ENCODE assay signal across 13 cellular contexts in the genomic region with DNA sequence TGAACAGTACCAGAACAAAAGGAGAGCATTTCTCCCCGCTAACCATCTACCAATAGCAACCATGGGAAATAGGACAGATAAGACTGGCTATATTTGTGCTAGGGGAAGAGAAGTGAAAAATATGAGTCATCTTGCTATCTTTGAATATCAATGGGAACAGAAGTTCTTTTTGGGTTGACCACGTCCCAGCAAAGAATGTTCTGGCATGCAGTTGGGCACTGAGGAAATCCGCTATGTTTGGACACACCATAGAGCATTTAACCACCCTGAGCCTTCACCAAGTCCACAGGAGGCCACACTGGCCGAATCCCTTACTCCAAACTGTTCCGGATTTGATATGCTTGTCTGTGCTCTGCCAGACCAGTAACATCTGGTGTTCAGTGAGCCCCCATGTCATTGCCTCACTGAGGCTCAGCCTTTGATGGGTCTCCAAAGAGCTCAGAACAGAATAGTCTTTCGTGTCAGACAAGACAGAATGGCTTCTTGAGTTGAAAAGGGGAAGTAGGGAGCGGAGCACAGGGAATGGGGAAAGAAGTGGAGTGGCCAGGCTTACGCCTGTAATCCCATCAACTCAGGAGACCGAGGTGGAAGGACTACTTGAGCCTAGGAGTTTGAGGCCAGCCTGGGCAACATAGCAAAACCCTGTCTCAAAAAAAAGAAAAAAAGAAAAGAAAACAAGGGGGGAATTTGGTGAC.
DNase-seq lines count a peak whose midpoint lies in the region; ATAC-seq and TF ChIP-seq lines count a peak whose summit lies in the region.
"Had no signal": no experiment of that assay in that cellular context is flagged by ENCODE, and none has a peak within 500 bp of the region (broad histone marks: within the 10 kb centered on the region; RNA-seq: fewer than 3 reads in every experiment).

No MANE protein-coding gene starts in this region.

- no peak for ATAC-seq in GM18867 (IDR thresholded peaks at IDR 0.05; ENCODE audit: unreplicated experiment)
- ATAC-seq: stimulated activated effector memory CD8-positive, alpha-beta T cell treated with anti-CD3 and anti-CD28 coated beads, Interleukin-12 subunit alpha, Interleukin-12 subunit beta, amount 100 ng/mL, for 72 hours had no signal

- H3K4me1 ChIP-seq in endodermal cell (ENCODE audit: control insufficient read depth, insufficient read depth, low read length): no peaks in the 10 kb centered on the region

- H3K36me3 Mint-ChIP-seq in endodermal cell (ENCODE audit: low read depth): peaks cover 70% of the 10 kb centered on the region
- H3K36me3 Mint-ChIP-seq: activated naive CD4-positive, alpha-beta T cell treated with anti-CD3 and anti-CD28 coated beads, Interleukin-2, amount 50 U/mL, for 24 hours; stimulated activated effector memory CD8-positive, alpha-beta T cell treated with anti-CD3 and anti-CD28 coated beads, Interleukin-12 subunit alpha, Interleukin-12 subunit beta, amount 100 ng/mL, for 72 hours had no signal

- H3K27me3 Mint-ChIP-seq in endodermal cell (ENCODE audit: insufficient read depth): no peaks in the 10 kb centered on the region

- peaks cover 76% of the 10 kb centered on the region for H3K36me3 ChIP-seq in endodermal cell (ENCODE audit: control insufficient read depth, insufficient read depth, low read length)

- no peak overlapping the region for H3K9ac ChIP-seq in endodermal cell (ENCODE audit: extremely low read depth, low read length, poor library complexity, severe bottlenecking)

- no peaks in the 10 kb centered on the region for H3K9me3 ChIP-seq in endodermal cell (ENCODE audit: control insufficient read depth, low read length)

- 93 to 98% methylated on average over 6 to 9 of the region's 9 CpGs for WGBS in endodermal cell (ENCODE audit: insufficient coverage in 1 of 2, insufficient read length in 1 of 2), 2 experiments

- no peak for TF ChIP-seq CTCF in endodermal cell (conservative IDR thresholded peaks at IDR 0.05)

- H3K27ac Mint-ChIP-seq in endodermal cell: no peak overlapping the region
- H3K27ac Mint-ChIP-seq: activated naive CD4-positive, alpha-beta T cell treated with anti-CD3 and anti-CD28 coated beads, Interleukin-2, amount 50 U/mL, for 24 hours; B cell; mesothelial cell of epicardium; stimulated activated effector memory CD8-positive, alpha-beta T cell treated with anti-CD3 and anti-CD28 coated beads, Interleukin-12 subunit alpha, Interleukin-12 subunit beta, amount 100 ng/mL, for 72 hours had no signal

- H3K27ac ChIP-seq in endodermal cell (ENCODE audit: low read depth, low read length): no peak overlapping the region

- H3K4me3 Mint-ChIP-seq in endodermal cell: no peak overlapping the region
- H3K4me3 Mint-ChIP-seq: activated naive CD4-positive, alpha-beta T cell treated with anti-CD3 and anti-CD28 coated beads, Interleukin-2, amount 50 U/mL, for 24 hours; B cell; mesothelial cell of epicardium; stimulated activated effector memory CD8-positive, alpha-beta T cell treated with anti-CD3 and anti-CD28 coated beads, Interleukin-12 subunit alpha, Interleukin-12 subunit beta, amount 100 ng/mL, for 72 hours had no signal

- H3K9me3 Mint-ChIP-seq in endodermal cell: no peaks in the 10 kb centered on the region
- H3K9me3 Mint-ChIP-seq: activated naive CD4-positive, alpha-beta T cell treated with anti-CD3 and anti-CD28 coated beads, Interleukin-2, amount 50 U/mL, for 24 hours; mesothelial cell of epicardium; stimulated activated effector memory CD8-positive, alpha-beta T cell treated with anti-CD3 and anti-CD28 coated beads, Interleukin-12 subunit alpha, Interleukin-12 subunit beta, amount 100 ng/mL, for 72 hours had no signal

- no peaks in the 10 kb centered on the region for H3K27me3 ChIP-seq in endodermal cell (ENCODE audit: control insufficient read depth, insufficient read depth, low read length, poor library complexity, severe bottlenecking)

- DNase-seq in CD1c-positive myeloid dendritic cell (ENCODE audit: extremely low spot score): peak; percentile 54
- DNase-seq in OCI-M1 (lab: John Stamatoyannopoulos, UW): peak; percentile 80
- peak; percentile 26 for DNase-seq in endodermal cell
- peak; percentile 97 for DNase-seq in myocyte (ENCODE audit: low read depth)
- no peak for DNase-seq in AG08396 (ENCODE audit: low spot score)
- no peak for DNase-seq in NCI-H524 (lab: John Stamatoyannopoulos, UW)
- no peak for DNase-seq in DMS53 treated with DMSO at 0.1 percent for 48 hours (lab: John Stamatoyannopoulos, UW; ENCODE audit: unreplicated experiment)
- DNase-seq: NCI-H187 had no signal

- H3K4me3 ChIP-seq in endodermal cell (ENCODE audit: low read length): no peak overlapping the region

- peaks cover 3% of the 10 kb centered on the region for H3K4me1 Mint-ChIP-seq in endodermal cell
- H3K4me1 Mint-ChIP-seq: activated naive CD4-positive, alpha-beta T cell treated with anti-CD3 and anti-CD28 coated beads, Interleukin-2, amount 50 U/mL, for 24 hours; B cell had no signal

Comparison
In these comparisons a context has a peak if more than half of its experiments do, and no peak if none do; other contexts are left out.
1. DNase-seq: peak in CD1c-positive myeloid dendritic cell (single experiment), OCI-M1 (single experiment), endodermal cell (single experiment) and myocyte (single experiment); none in AG08396 (single experiment), NCI-H524 (0 of 2) and DMS53 treated with DMSO at 0.1 percent for 48 hours (single experiment).